In genomic region chr12:57813971-57814771, GRCh38 we compare ENCODE assay signal across 17 cellular contexts. TPM values are rescaled to one million over a fixed set of nuclear protein-coding genes. Genes with fewer than 3 reads are reported as not detected.
DNase-seq lines count a peak whose midpoint lies in the region; ATAC-seq and TF ChIP-seq lines count a peak whose summit lies in the region.
"Had no signal": no experiment of that assay in that cellular context is flagged by ENCODE, and none has a peak within 500 bp of the region (broad histone marks: within the 10 kb centered on the region; RNA-seq: fewer than 3 reads in every experiment).

No MANE protein-coding gene starts in this region.

- peak overlapping the region; percentile 33 for H4K8ac ChIP-seq in mesenchymal stem cell (ENCODE audit: low read length)

- H3K9me2 ChIP-seq in SK-N-SH, result no peaks in the 10 kb centered on the region

- H3K18ac ChIP-seq in mesenchymal stem cell (ENCODE audit: low read depth in 1 of 2, low read length in 2 of 2), result no peak overlapping the region

- H3K9me3 ChIP-seq in SK-N-SH (no peaks in the 10 kb centered on the region), mesenchymal stem cell (ENCODE audit: control insufficient read depth, low read length) (no peaks in the 10 kb centered on the region), tibial artery (no peaks in the 10 kb centered on the region)
- H3K9me3 ChIP-seq: A549 had no signal

- no peak overlapping the region for H2BK12ac ChIP-seq in mesenchymal stem cell (ENCODE audit: low read length in 2 of 2)

- CTCF ChIA-PET in SK-N-SH (lab: Yijun Ruan, JAX), result interaction anchor here (1.1 to 10.2 kb wide), 5 partner anchors 12 to 100 kb away, joined by 3 to 96 read pairs (median 5); no protein-coding TSS in a partner anchor

- H3K79me2 ChIP-seq in SK-N-SH (ENCODE audit: insufficient read depth), result no peaks in the 10 kb centered on the region

- no peak overlapping the region for H3K4me3 ChIP-seq in SK-N-SH (ENCODE audit: low read depth in 2 of 2, low read length in 1 of 2)
- no peak overlapping the region for H3K4me3 ChIP-seq in mesenchymal stem cell (ENCODE audit: insufficient read depth in 1 of 2, low read depth in 1 of 2, low read length in 2 of 2)
- no peak overlapping the region for H3K4me3 ChIP-seq in tibial artery
- H3K4me3 ChIP-seq: A549, GM12878 had no signal

- no peak overlapping the region for H2BK5ac ChIP-seq in mesenchymal stem cell (ENCODE audit: low read depth, low read length, poor library complexity, severe bottlenecking)

- WGBS in SK-N-SH (ENCODE audit: low lambda C conversion rate), result 82% methylated on average over 17 of the region's 17 CpGs
- WGBS in mesenchymal stem cell, result 85% methylated on average over 11 of the region's 17 CpGs

- H3K27ac ChIP-seq in SK-N-SH (ENCODE audit: low read depth in 2 of 2, low read length in 1 of 2), result no peak overlapping the region
- H3K27ac ChIP-seq in cingulate gyrus (ENCODE audit: low read depth, low read length), result peak overlapping the region; percentile 30
- no peak overlapping the region for H3K27ac ChIP-seq in mesenchymal stem cell (ENCODE audit: low read length, poor library complexity, severe bottlenecking)
- H3K27ac ChIP-seq in tibial artery, result peak overlapping the region; percentile 2 to 29
- H3K27ac ChIP-seq: A549, foreskin keratinocyte had no signal

- H2AFZ ChIP-seq in SK-N-SH (ENCODE audit: low read depth) (no peak overlapping the region), mesenchymal stem cell (ENCODE audit: low read depth, low read length) (no peak overlapping the region)

- H3K36me3 ChIP-seq in SK-N-SH (replicated peaks in 1 of 2; ENCODE audit: control insufficient read depth in 1 of 2, insufficient read depth in 2 of 2, low read length in 1 of 2) (peaks cover 5 to 16% of the 10 kb centered on the region in 2 experiments), mesenchymal stem cell (ENCODE audit: control insufficient read depth in 1 of 2, insufficient read depth in 2 of 2, low read depth in 1 of 2, low read length in 2 of 2) (peaks cover 52 to 77% of the 10 kb centered on the region in 2 experiments), tibial artery (peaks cover 13 to 54% (median 29%) of the 10 kb centered on the region in 3 donors)

- no peak overlapping the region for H2BK120ac ChIP-seq in mesenchymal stem cell (ENCODE audit: low read depth, low read length)

- TF ChIP-seq EP300 in SK-N-SH (IDR thresholded peaks at IDR 0.05; ENCODE audit: borderline replicate concordance in 1 of 2, low read depth in 1 of 2, low read length in 1 of 2), result no peak

- H3K23ac ChIP-seq in mesenchymal stem cell (ENCODE audit: low read length in 2 of 2), result no peak overlapping the region

- TF ChIP-seq RAD21 in SK-N-SH (IDR thresholded peaks at IDR 0.05; ENCODE audit: low read length), result no peak

- H3K4me2 ChIP-seq in SK-N-SH (no peak overlapping the region), mesenchymal stem cell (ENCODE audit: low read length, poor library complexity, severe bottlenecking) (no peak overlapping the region)
- H3K4me2 ChIP-seq: A549 had no signal

- no peak overlapping the region for H3K14ac ChIP-seq in mesenchymal stem cell (ENCODE audit: low read length in 2 of 2)

- H3K27me3 ChIP-seq in SK-N-SH (ENCODE audit: insufficient read depth) (no peaks in the 10 kb centered on the region), mesenchymal stem cell (ENCODE audit: control insufficient read depth in 1 of 2, insufficient read depth in 1 of 2, low read length in 2 of 2) (no peaks in the 10 kb centered on the region), tibial artery (no peaks in the 10 kb centered on the region)
- H3K27me3 ChIP-seq: foreskin keratinocyte had no signal

- H4K91ac ChIP-seq in mesenchymal stem cell (ENCODE audit: low read length), result no peak overlapping the region

- DNase-seq in SK-N-SH, result peak; percentile 27
- no peak for DNase-seq in mesenchymal stem cell
- peak in 1 of 2 donors; percentile 72 for DNase-seq in tibial artery
- no peak for DNase-seq in mesenteric fat pad (ENCODE audit: low spot score)
- DNase-seq in head of caudate nucleus, result no peak
- DNase-seq in DMS114 treated with DMSO at 0.1 percent for 48 hours (lab: John Stamatoyannopoulos, UW; ENCODE audit: unreplicated experiment), result no peak
- DNase-seq: activated naive CD4-positive, alpha-beta T cell; CD4-positive, alpha-beta memory T cell; effector CD4-positive, alpha-beta T cell; foreskin keratinocyte; mammary epithelial cell; MV-4-11; stimulated activated CD4-positive, alpha-beta T cell treated with anti-CD3 and anti-CD28 coated beads, Interleukin-4, amount 100 ng/mL, for 24 hours had no signal

- no peak overlapping the region for H3K4ac ChIP-seq in mesenchymal stem cell (ENCODE audit: low read depth in 1 of 2, low read length in 2 of 2)

- intact Hi-C loops in tibial artery (cut with DNase I; ENCODE audit: low total_unique reads) (no loop called here), head of caudate nucleus (cut with DNase I) (no loop called here)

- no peak for TF ChIP-seq CTCF in SK-N-SH (IDR thresholded peaks at IDR 0.05)
- peak; percentile 15 to 26 for TF ChIP-seq CTCF in tibial artery (IDR thresholded peaks at IDR 0.05)

- no peak overlapping the region for H2BK15ac ChIP-seq in mesenchymal stem cell (ENCODE audit: low read depth, poor library complexity, severe bottlenecking)

- H3K79me1 ChIP-seq in mesenchymal stem cell (replicated peaks; ENCODE audit: low read length, poor library complexity, severe bottlenecking), result peaks cover 3% of the 10 kb centered on the region

- H4K20me1 ChIP-seq in SK-N-SH (ENCODE audit: insufficient read depth), result no peaks in the 10 kb centered on the region

- peaks cover 0 to 20% of the 10 kb centered on the region in 2 experiments; a peak in 2 of 4 replicates for H3K4me1 ChIP-seq in SK-N-SH (ENCODE audit: control insufficient read depth in 1 of 2, insufficient read depth in 2 of 2, low read depth in 1 of 2, low read length in 1 of 2)
- H3K4me1 ChIP-seq in mesenchymal stem cell (ENCODE audit: control insufficient read depth, insufficient read depth, low read depth, low read length), result peaks cover 8% of the 10 kb centered on the region
- peaks cover 0 to 46% (median 29%) of the 10 kb centered on the region in 4 donors for H3K4me1 ChIP-seq in tibial artery
- H3K4me1 ChIP-seq: foreskin keratinocyte had no signal

- H3F3A ChIP-seq in SK-N-SH (replicated peaks; ENCODE audit: insufficient read depth), result peaks cover 10% of the 10 kb centered on the region

- no peak; the same call in 2 of the 3 replicates for ATAC-seq in SK-N-SH treated with all-trans-retinoic acid at 6 μM for 48 hours

- H3K9ac ChIP-seq in SK-N-SH (no peak overlapping the region), mesenchymal stem cell (ENCODE audit: low read length) (peak overlapping the region; percentile 2)

- H2AK5ac ChIP-seq in mesenchymal stem cell (ENCODE audit: low read length, severe bottlenecking), result no peak overlapping the region

- POLR2A ChIA-PET in SK-N-SH (lab: Yijun Ruan, JAX), result no interaction called here

TF ChIP-seq in SK-N-SH, 30 proteins besides CTCF, POLR2A, EP300 and RAD21 (continues in another document):
- TF ChIP-seq MXI1 (IDR thresholded peaks at IDR 0.05; ENCODE audit: low read depth, low read length), result no peak

TF ChIP-seq in SK-N-SH treated with all-trans-retinoic acid at 6 μM for 48 hours, 23 proteins besides CTCF, POLR2A, EP300 and RAD21 (continues in another document):
- TF ChIP-seq SNAI2 (CRISPR knock-in tag; IDR thresholded peaks at IDR 0.05) (no peak), BACH2 (CRISPR knock-in tag; IDR thresholded peaks at IDR 0.05; ENCODE audit: borderline replicate concordance) (no peak), ZFP3 (CRISPR knock-in tag; IDR thresholded peaks at IDR 0.05) (no peak), RARB (CRISPR knock-in tag; IDR thresholded peaks at IDR 0.05) (no peak), ARNTL (CRISPR knock-in tag; IDR thresholded peaks at IDR 0.05; ENCODE audit: borderline replicate concordance, low read depth) (no peak), CSRNP3 (CRISPR knock-in tag; IDR thresholded peaks at IDR 0.05) (no peak), ISL1 (CRISPR knock-in tag; IDR thresholded peaks at IDR 0.05) (no peak)

RNA-seq across cellular contexts. Expression of gene AVIL, which starts 4.4 kb away (rescaled TPM):
- polyA plus RNA-seq in SK-N-SH (2012; rRNA removed), result 4.7 and 5.2 TPM in 2 replicates
- 1.2 and 1.4 TPM in 2 replicates for polyA plus RNA-seq in SK-N-SH (2012; cell fraction: cytosol; rRNA removed)
- 29.9 and 32.6 TPM in 2 replicates for polyA plus RNA-seq in SK-N-SH (2012; cell fraction: nucleus; rRNA removed)
- polyA plus RNA-seq in mesenchymal stem cell (2013, experiment 1 of 2), result 1.6 TPM
- 1.8 TPM for polyA plus RNA-seq in mesenchymal stem cell (2013, experiment 2 of 2)
- 5.7 TPM for total RNA-seq in mesenteric fat pad

RNA-seq across cellular contexts. Expression of gene TSFM, which starts 31.6 kb away (rescaled TPM):
- 23.0 and 28.7 TPM in 2 replicates for polyA plus RNA-seq in SK-N-SH (2012; rRNA removed)
- 21.6 and 24.8 TPM in 2 replicates for polyA plus RNA-seq in SK-N-SH (2012; cell fraction: cytosol; rRNA removed)
- polyA plus RNA-seq in SK-N-SH (2012; cell fraction: nucleus; rRNA removed), result 22.6 and 32.2 TPM in 2 replicates
- polyA plus RNA-seq in mesenchymal stem cell (2013, experiment 1 of 2), result 24.5 TPM
- polyA plus RNA-seq in mesenchymal stem cell (2013, experiment 2 of 2), result 25.4 TPM
- 32.7 TPM for total RNA-seq in mesenteric fat pad

RNA-seq across cellular contexts. Expression of gene CTDSP2, which starts 32.4 kb away (rescaled TPM):
- 117 and 119 TPM in 2 replicates for polyA plus RNA-seq in SK-N-SH (2012; rRNA removed)
- 87.3 and 102 TPM in 2 replicates for polyA plus RNA-seq in SK-N-SH (2012; cell fraction: cytosol; rRNA removed)
- polyA plus RNA-seq in SK-N-SH (2012; cell fraction: nucleus; rRNA removed), result 145 and 147 TPM in 2 replicates
- polyA plus RNA-seq in mesenchymal stem cell (2013, experiment 1 of 2), result 136 TPM
- polyA plus RNA-seq in mesenchymal stem cell (2013, experiment 2 of 2), result 129 TPM
- total RNA-seq in mesenteric fat pad, result 156 TPM

RNA-seq across cellular contexts. Expression of gene EEF1AKMT3, which starts 41.8 kb away (rescaled TPM):
- polyA plus RNA-seq in SK-N-SH (2012; rRNA removed), result 10.3 and 10.8 TPM in 2 replicates
- polyA plus RNA-seq in SK-N-SH (2012; cell fraction: cytosol; rRNA removed), result 10.6 and 11.1 TPM in 2 replicates
- 12.7 and 13.1 TPM in 2 replicates for polyA plus RNA-seq in SK-N-SH (2012; cell fraction: nucleus; rRNA removed)
- 6.7 TPM for polyA plus RNA-seq in mesenchymal stem cell (2013, experiment 1 of 2)
- polyA plus RNA-seq in mesenchymal stem cell (2013, experiment 2 of 2), result 6.8 TPM
- 7.2 TPM for total RNA-seq in mesenteric fat pad

RNA-seq across cellular contexts. Expression of gene METTL1, which starts 42.3 kb away (rescaled TPM):
- polyA plus RNA-seq in SK-N-SH (2012; rRNA removed), result 28.0 and 33.2 TPM in 2 replicates
- 21.1 and 21.7 TPM in 2 replicates for polyA plus RNA-seq in SK-N-SH (2012; cell fraction: cytosol; rRNA removed)
- polyA plus RNA-seq in SK-N-SH (2012; cell fraction: nucleus; rRNA removed), result 65.6 and 65.7 TPM in 2 replicates
- 8.6 TPM for polyA plus RNA-seq in mesenchymal stem cell (2013, experiment 1 of 2)
- 10.3 TPM for polyA plus RNA-seq in mesenchymal stem cell (2013, experiment 2 of 2)
- total RNA-seq in mesenteric fat pad, result 32.8 TPM

Comparison
In these comparisons a context has a peak if more than half of its experiments do, and no peak if none do; other contexts are left out.
1. H3K27ac ChIP-seq: peak in cingulate gyrus (single experiment) and tibial artery (2 of 2); none in SK-N-SH (0 of 2) and mesenchymal stem cell (single experiment).